In the genomic region with DNA sequence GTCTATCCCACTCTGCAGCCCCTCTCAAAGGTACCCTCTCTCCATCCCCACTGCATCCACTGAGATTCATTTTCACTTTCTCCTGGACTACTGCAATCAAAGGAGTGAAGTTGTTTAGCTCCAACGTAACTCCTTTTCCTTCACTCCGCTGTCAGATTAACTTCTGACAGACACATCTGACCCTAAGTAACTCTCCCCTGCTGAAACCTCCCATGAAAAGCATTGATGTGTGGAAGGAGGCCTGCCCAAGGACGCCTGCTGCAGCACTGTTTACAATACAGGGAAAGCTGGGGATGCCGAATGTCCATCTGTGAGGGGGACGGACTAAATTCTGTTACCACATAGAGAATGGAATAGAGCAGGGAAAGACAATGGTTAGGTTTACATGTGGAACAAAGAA, we compare ENCODE assay signal across 13 cellular contexts.
A peak's percentile ranks its signal among the peaks of the same experiment; 100 is the strongest.
DNase-seq lines count a peak whose midpoint lies in the region; ATAC-seq and TF ChIP-seq lines count a peak whose summit lies in the region.
"Had no signal": no experiment of that assay in that cellular context is flagged by ENCODE, and none has a peak within 500 bp of the region (broad histone marks: within the 10 kb centered on the region; RNA-seq: fewer than 3 reads in every experiment).

No MANE protein-coding gene starts in this region.

- peaks cover 20% of the 10 kb centered on the region for H3K4me1 Mint-ChIP-seq in glutamatergic neuron (ENCODE audit: low read depth, unreplicated experiment)
- peaks cover 6% of the 10 kb centered on the region for H3K4me1 Mint-ChIP-seq in neural crest cell
- peaks cover 3% of the 10 kb centered on the region for H3K4me1 Mint-ChIP-seq in progenitor cell of endocrine pancreas (ENCODE audit: low read depth)
- H3K4me1 Mint-ChIP-seq: CD14-positive monocyte had no signal

- ATAC-seq in GM21447 (IDR thresholded peaks at IDR 0.05; ENCODE audit: unreplicated experiment) (no peak), GM21390 (IDR thresholded peaks at IDR 0.05; ENCODE audit: unreplicated experiment) (no peak)
- ATAC-seq: CD8-positive, alpha-beta T cell; HepG2 had no signal

- DNase-seq in NCI-H2171 treated with DMSO at 0.1 percent for 48 hours (lab: John Stamatoyannopoulos, UW) (peak; percentile 40), NCI-H2171 (lab: John Stamatoyannopoulos, UW) (no peak), glutamatergic neuron (no peak), neural crest cell (ENCODE audit: low read depth, low spot score) (no peak), retina (peak; percentile 34), progenitor cell of endocrine pancreas (ENCODE audit: low spot score, unreplicated experiment) (no peak)
- DNase-seq: CD8-positive, alpha-beta T cell; COR-L47; GOT3 had no signal

- H3K9me3 Mint-ChIP-seq in glutamatergic neuron (ENCODE audit: unreplicated experiment) (peaks cover 6% of the 10 kb centered on the region), neural crest cell (no peaks in the 10 kb centered on the region), progenitor cell of endocrine pancreas (ENCODE audit: low read depth) (no peaks in the 10 kb centered on the region)
- H3K9me3 Mint-ChIP-seq: CD8-positive, alpha-beta T cell had no signal

- H3K27me3 Mint-ChIP-seq in glutamatergic neuron (ENCODE audit: unreplicated experiment) = peaks cover 15% of the 10 kb centered on the region
- H3K27me3 Mint-ChIP-seq in neural crest cell (ENCODE audit: low read depth) = peaks cover 12% of the 10 kb centered on the region
- peaks cover 10% of the 10 kb centered on the region for H3K27me3 Mint-ChIP-seq in progenitor cell of endocrine pancreas

- TF ChIP-seq CTCF in glutamatergic neuron (IDR thresholded peaks at IDR 0.05; ENCODE audit: partially characterized antibody, unreplicated experiment) (no peak), neural crest cell (conservative IDR thresholded peaks at IDR 0.05) (no peak), progenitor cell of endocrine pancreas (IDR thresholded peaks at IDR 0.05; ENCODE audit: unreplicated experiment) (no peak)

- H3K27ac Mint-ChIP-seq in glutamatergic neuron (ENCODE audit: unreplicated experiment) = peak overlapping the region; percentile 11
- H3K27ac Mint-ChIP-seq in neural crest cell (ENCODE audit: unreplicated experiment) = peak overlapping the region; percentile 41
- H3K27ac Mint-ChIP-seq in progenitor cell of endocrine pancreas = no peak overlapping the region
- H3K27ac Mint-ChIP-seq: CD14-positive monocyte; CD8-positive, alpha-beta T cell had no signal

- no peak overlapping the region for H3K4me3 Mint-ChIP-seq in glutamatergic neuron (ENCODE audit: unreplicated experiment)
- no peak overlapping the region for H3K4me3 Mint-ChIP-seq in neural crest cell
- no peak overlapping the region for H3K4me3 Mint-ChIP-seq in progenitor cell of endocrine pancreas (ENCODE audit: low read depth)
- H3K4me3 Mint-ChIP-seq: CD14-positive monocyte; CD8-positive, alpha-beta T cell had no signal

- H3K36me3 Mint-ChIP-seq in glutamatergic neuron (ENCODE audit: unreplicated experiment) = peaks cover 7% of the 10 kb centered on the region
- H3K36me3 Mint-ChIP-seq in neural crest cell (ENCODE audit: low read depth) = peaks cover 8% of the 10 kb centered on the region
- H3K36me3 Mint-ChIP-seq in progenitor cell of endocrine pancreas (ENCODE audit: insufficient read depth) = no peaks in the 10 kb centered on the region
- H3K36me3 Mint-ChIP-seq: CD14-positive monocyte; CD8-positive, alpha-beta T cell had no signal

Comparison
In these comparisons a context has a peak if more than half of its experiments do, and no peak if none do; other contexts are left out.
1. DNase-seq: peak in NCI-H2171 treated with DMSO at 0.1 percent for 48 hours (single experiment) and retina (single experiment); none in NCI-H2171 (single experiment), glutamatergic neuron (single experiment), neural crest cell (single experiment) and progenitor cell of endocrine pancreas (single experiment).